2 cellular contexts compared by ENCODE assay signal in the genomic region with DNA sequence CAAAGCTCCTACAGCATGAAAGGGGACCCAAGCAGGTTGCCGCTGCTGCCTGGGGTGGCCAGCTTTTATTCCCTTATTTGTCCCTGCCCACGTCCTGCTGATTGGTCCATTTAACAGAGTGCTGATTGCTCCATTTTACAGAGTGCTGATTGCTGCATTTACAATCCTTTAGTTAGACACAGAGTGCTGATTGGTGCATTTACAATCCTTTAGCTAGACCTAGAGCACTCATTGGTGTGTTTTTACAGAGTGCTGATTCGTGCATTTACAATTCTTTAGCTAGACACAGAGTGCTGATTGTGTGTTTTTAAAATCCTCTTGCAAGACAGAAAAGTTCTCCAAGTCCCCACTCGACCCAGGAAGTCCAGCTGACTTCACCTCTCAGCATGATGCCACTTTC.
TF ChIP-seq lines count a peak whose summit lies in the region.

No MANE protein-coding gene starts in this region.

TF ChIP-seq in IMR-90, 13 proteins besides CTCF, POLR2A, EP300 and RAD21:
- TF ChIP-seq MAFK (IDR thresholded peaks at IDR 0.05; ENCODE audit: low read depth, low read length), result peak; percentile 9; the same call in 1 of the 2 replicates

TF ChIP-seq in K562, 482 proteins besides CTCF, POLR2A, EP300 and RAD21:
- TF ChIP-seq ZNF316 (IDR thresholded peaks at IDR 0.05) (peak; percentile 76), NFYB (IDR thresholded peaks at IDR 0.05; ENCODE audit: extremely low read depth, insufficient read length) (peak; percentile 78), ASH1L (IDR thresholded peaks at IDR 0.05; ENCODE audit: borderline replicate concordance, low read depth, partially characterized antibody) (peak; percentile 59)
